33 cellular contexts compared by ENCODE assay signal in the genomic region with DNA sequence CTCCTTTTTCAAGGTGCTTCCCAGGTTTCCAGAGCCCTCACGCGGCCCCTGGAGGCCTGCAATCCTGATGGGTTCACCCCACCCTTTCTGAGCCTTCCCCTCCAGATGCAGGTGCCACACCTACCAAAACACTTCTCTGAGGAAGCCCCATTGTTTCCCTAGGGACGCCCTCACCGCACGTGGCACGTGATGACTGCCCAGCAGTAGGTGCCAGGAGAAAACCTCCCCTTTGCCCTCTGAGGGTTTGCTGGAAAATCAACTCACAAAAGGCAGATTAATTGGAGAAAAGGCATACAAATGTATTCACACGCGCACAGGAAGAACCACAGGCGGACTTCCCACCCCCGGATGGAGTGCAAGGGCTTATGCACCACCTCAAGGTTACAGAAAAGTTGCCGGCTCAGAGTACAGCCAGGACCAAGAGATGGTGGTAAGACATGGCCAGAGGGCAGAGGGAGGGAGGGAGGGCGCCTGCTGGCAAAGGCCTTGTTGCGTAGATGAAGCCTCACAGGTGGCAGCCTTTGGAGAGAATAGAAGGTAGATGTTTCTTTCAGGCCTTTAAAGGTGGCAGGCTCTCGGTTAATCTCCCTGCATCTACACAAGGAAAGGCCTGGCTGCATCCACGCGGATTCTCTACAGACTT.
DNase-seq lines count a peak whose midpoint lies in the region; ATAC-seq and TF ChIP-seq lines count a peak whose summit lies in the region.
"Had no signal": no experiment of that assay in that cellular context is flagged by ENCODE, and none has a peak within 500 bp of the region (broad histone marks: within the 10 kb centered on the region; RNA-seq: fewer than 3 reads in every experiment).

No MANE protein-coding gene starts in this region.

- no peak overlapping the region for H3K4me3 ChIP-seq in right cardiac atrium (ENCODE audit: low read length)
- H3K4me3 ChIP-seq: A549, pancreas, right atrium auricular region, smooth muscle cell, suprapubic skin, upper lobe of left lung had no signal

- no peaks in the 10 kb centered on the region for H3K9me3 ChIP-seq in right cardiac atrium (ENCODE audit: control insufficient read depth, low read length)
- H3K9me3 ChIP-seq: A549, pancreas, right atrium auricular region, suprapubic skin, upper lobe of left lung had no signal

- no peak overlapping the region for H3K27ac ChIP-seq in right cardiac atrium (ENCODE audit: low read length)
- no peak overlapping the region for H3K27ac ChIP-seq in foreskin keratinocyte
- H3K27ac ChIP-seq: A549, pancreas, right atrium auricular region, suprapubic skin, upper lobe of left lung, WERI-Rb-1 had no signal

- 85% methylated on average over 16 of the region's 16 CpGs for WGBS in right cardiac atrium

- TF ChIP-seq CTCF in brain (conservative IDR thresholded peaks at IDR 0.05) (no peak), foreskin keratinocyte (conservative IDR thresholded peaks at IDR 0.05) (no peak)

- H3K4me3 Mint-ChIP-seq in brain: peak overlapping the region in 1 of 5 experiments; percentile 54
- H3K4me3 Mint-ChIP-seq: activated naive CD4-positive, alpha-beta T cell treated with anti-CD3 and anti-CD28 coated beads for 36 hours; activated T-cell treated with anti-CD3 and anti-CD28 coated beads, Interleukin-2, amount 50 U/mL, for 72 hours; CD4-positive, alpha-beta memory T cell; immature natural killer cell; memory B cell; nephron progenitor cell; T-cell had no signal

- H3K27me3 Mint-ChIP-seq in brain: no peaks in the 10 kb centered on the region
- H3K27me3 Mint-ChIP-seq: memory B cell had no signal

- intact Hi-C loops in Right ventricle myocardium inferior (cut with DNase I) (no loop called here), right cardiac atrium (cut with DNase I) (no loop called here)

- peaks cover 51% of the 10 kb centered on the region for H3K4me1 Mint-ChIP-seq in brain
- H3K4me1 Mint-ChIP-seq: CD4-positive, alpha-beta memory T cell; immature natural killer cell; memory B cell; T-cell had no signal

- ATAC-seq in Right ventricle myocardium inferior (no peak), right cardiac atrium (no peak), foreskin keratinocyte (no peak)
- ATAC-seq: A549; activated T-cell treated with anti-CD3 and anti-CD28 coated beads, Interleukin-2, amount 50 U/mL, for 72 hours; HCT116; pancreas; T-cell had no signal

- DNase-seq in Right ventricle myocardium inferior (ENCODE audit: missing footprints) (peak; percentile 49), right cardiac atrium (no peak), NCI-H2107 (lab: John Stamatoyannopoulos, UW) (peak; percentile 76), activated gamma-delta T cell (lab: John Stamatoyannopoulos, UW) (no peak), foreskin keratinocyte (no peak), kidney tubule cell (ENCODE audit: low spot score) (no peak)
- DNase-seq in activated CD4-positive, alpha-beta T cell treated with anti-CD3 and anti-CD28 coated beads, Interleukin-2, amount 50 U/mL, for 1 hour: no peak
- DNase-seq: activated CD4-positive, alpha-beta T cell treated with anti-CD3 and anti-CD28 coated beads for 48 hours; activated naive CD4-positive, alpha-beta T cell treated with anti-CD3 and anti-CD28 coated beads for 36 hours; activated T-cell treated with anti-CD3 and anti-CD28 coated beads, Interleukin-2, amount 50 U/mL, for 72 hours; AML-193; CD4-positive, alpha-beta memory T cell; central memory CD4-positive, alpha-beta T cell; cortex of kidney; effector memory CD4-positive, alpha-beta T cell; immature natural killer cell; Karpas-422; NCI-H1436; nephron progenitor cell; pancreas; RPMI8226; stimulated activated CD4-positive, alpha-beta T cell treated with anti-CD3 and anti-CD28 coated beads, Interleukin-1b, Interleukin-23, amount 100 ng/mL, for 48 hours; stimulated activated naive CD4-positive, alpha-beta T cell treated with Interleukin-2 at 50 U/mL for 16 hours; T-cell; upper lobe of left lung; WERI-Rb-1 had no signal

- H3K27ac Mint-ChIP-seq in brain: peak overlapping the region in 3 of 5 experiments; percentile 41 to 76 (median 52)
- H3K27ac Mint-ChIP-seq: activated naive CD4-positive, alpha-beta T cell treated with anti-CD3 and anti-CD28 coated beads for 36 hours; activated T-cell treated with anti-CD3 and anti-CD28 coated beads, Interleukin-2, amount 50 U/mL, for 72 hours; memory B cell; T-cell had no signal

- peaks cover 0 to 9% (median 0%) of the 10 kb centered on the region in 5 experiments for H3K9me3 Mint-ChIP-seq in brain
- H3K9me3 Mint-ChIP-seq: activated naive CD4-positive, alpha-beta T cell treated with anti-CD3 and anti-CD28 coated beads for 36 hours; activated T-cell treated with anti-CD3 and anti-CD28 coated beads, Interleukin-2, amount 50 U/mL, for 72 hours; immature natural killer cell; memory B cell; nephron progenitor cell; T-cell had no signal

- H3K27me3 ChIP-seq in right cardiac atrium (ENCODE audit: control insufficient read depth, insufficient read depth): no peaks in the 10 kb centered on the region
- H3K27me3 ChIP-seq in foreskin keratinocyte: no peaks in the 10 kb centered on the region
- H3K27me3 ChIP-seq: pancreas, right atrium auricular region, suprapubic skin, upper lobe of left lung had no signal

- no peaks in the 10 kb centered on the region for H3K36me3 Mint-ChIP-seq in brain
- H3K36me3 Mint-ChIP-seq: CD4-positive, alpha-beta memory T cell; immature natural killer cell; memory B cell; T-cell had no signal

- H3K4me1 ChIP-seq in right cardiac atrium (ENCODE audit: control insufficient read depth, insufficient read depth, low read length): no peaks in the 10 kb centered on the region
- no peaks in the 10 kb centered on the region for H3K4me1 ChIP-seq in foreskin keratinocyte
- H3K4me1 ChIP-seq: A549, pancreas, right atrium auricular region, suprapubic skin, upper lobe of left lung had no signal

Comparison
In these comparisons a context has a peak if more than half of its experiments do, and no peak if none do; other contexts are left out.
1. DNase-seq: peak in Right ventricle myocardium inferior (single experiment) and NCI-H2107 (single experiment); none in right cardiac atrium (0 of 3), activated gamma-delta T cell (single experiment), foreskin keratinocyte (0 of 2), kidney tubule cell (single experiment) and activated CD4-positive, alpha-beta T cell treated with anti-CD3 and anti-CD28 coated beads, Interleukin-2, amount 50 U/mL, for 1 hour (single experiment).